ENCODE assay signal across 1 cellular context in genomic region chr1:154992721-154993571, GRCh38.
TF ChIP-seq lines count a peak whose summit lies in the region.

No MANE protein-coding gene starts in this region.

TF ChIP-seq in HCT116, 20 proteins besides CTCF, POLR2A, EP300 and RAD21:
- 0 out of 2 replicates have a peak, but pooled peaks have one; percentile 8 for TF ChIP-seq POLR2AphosphoS5 (IDR thresholded peaks at IDR 0.05; ENCODE audit: low read depth, low read length)
- TF ChIP-seq EZH2 (IDR thresholded peaks at IDR 0.05) = no peak
- no peak for TF ChIP-seq CEBPB (IDR thresholded peaks at IDR 0.05; ENCODE audit: low read depth)
